Comparison of ENCODE assay signal across 8 cellular contexts in the genomic region with DNA sequence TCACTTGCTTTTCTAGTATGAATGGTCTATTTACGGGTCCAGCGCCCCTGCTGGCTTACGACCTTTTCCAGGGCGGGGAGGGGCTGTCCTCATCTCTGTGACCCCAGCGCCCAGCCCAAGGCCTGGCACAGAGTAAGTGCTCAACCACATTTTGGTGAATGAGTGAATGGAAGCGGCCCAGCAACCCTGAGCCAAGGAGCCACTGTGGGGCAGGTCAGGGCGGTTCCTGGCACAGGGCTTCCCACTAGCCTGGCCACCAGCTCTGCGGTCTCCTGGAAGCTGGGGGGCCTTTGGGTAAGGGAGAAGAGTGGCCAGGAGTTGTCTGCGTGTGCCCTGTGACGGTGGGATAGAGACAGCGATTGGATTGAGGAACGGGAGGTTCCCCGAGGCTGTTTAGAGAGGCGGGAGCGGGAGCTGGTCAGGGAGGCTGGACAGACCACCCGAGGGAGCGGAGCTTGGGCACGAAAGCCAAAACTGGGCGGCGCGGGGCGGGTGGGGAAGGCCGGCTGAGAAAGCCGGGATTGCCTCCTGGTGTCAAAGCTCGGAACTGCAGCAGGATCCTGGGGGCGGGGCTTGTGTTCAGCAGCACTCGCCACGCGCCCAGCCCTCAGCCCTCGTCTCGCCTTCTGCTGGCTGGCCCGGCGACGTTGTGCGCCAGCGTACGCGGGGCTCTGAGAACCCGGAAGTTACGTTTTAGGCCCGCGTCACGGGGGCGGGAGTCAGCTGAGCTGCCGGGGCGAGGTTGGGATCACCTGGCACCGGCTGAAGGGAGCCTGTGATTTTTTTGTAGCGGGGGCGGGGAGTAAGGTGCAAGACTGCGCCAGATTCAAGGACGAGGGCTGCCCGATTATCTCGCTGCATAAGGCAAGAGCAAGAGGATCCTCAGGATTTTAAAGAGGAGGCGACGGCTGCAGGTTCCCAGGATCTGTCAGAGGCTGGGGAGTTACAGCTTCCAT. TPM values are rescaled to one million over a fixed set of nuclear protein-coding genes. Genes with fewer than 3 reads are reported as not detected.
DNase-seq lines count a peak whose midpoint lies in the region; ATAC-seq and TF ChIP-seq lines count a peak whose summit lies in the region.

A gene with protein sequence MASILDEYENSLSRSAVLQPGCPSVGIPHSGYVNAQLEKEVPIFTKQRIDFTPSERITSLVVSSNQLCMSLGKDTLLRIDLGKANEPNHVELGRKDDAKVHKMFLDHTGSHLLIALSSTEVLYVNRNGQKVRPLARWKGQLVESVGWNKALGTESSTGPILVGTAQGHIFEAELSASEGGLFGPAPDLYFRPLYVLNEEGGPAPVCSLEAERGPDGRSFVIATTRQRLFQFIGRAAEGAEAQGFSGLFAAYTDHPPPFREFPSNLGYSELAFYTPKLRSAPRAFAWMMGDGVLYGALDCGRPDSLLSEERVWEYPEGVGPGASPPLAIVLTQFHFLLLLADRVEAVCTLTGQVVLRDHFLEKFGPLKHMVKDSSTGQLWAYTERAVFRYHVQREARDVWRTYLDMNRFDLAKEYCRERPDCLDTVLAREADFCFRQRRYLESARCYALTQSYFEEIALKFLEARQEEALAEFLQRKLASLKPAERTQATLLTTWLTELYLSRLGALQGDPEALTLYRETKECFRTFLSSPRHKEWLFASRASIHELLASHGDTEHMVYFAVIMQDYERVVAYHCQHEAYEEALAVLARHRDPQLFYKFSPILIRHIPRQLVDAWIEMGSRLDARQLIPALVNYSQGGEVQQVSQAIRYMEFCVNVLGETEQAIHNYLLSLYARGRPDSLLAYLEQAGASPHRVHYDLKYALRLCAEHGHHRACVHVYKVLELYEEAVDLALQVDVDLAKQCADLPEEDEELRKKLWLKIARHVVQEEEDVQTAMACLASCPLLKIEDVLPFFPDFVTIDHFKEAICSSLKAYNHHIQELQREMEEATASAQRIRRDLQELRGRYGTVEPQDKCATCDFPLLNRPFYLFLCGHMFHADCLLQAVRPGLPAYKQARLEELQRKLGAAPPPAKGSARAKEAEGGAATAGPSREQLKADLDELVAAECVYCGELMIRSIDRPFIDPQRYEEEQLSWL (plus strand): TSS at position 718 of the 956 bp plus-strand sequence. CDS start 319 bp downstream, outside the sequence.

- peaks cover 40% of the 10 kb centered on the region for H3K36me3 Mint-ChIP-seq in activated T-cell treated with anti-CD3 and anti-CD28 coated beads, Interleukin-2, amount 50 U/mL, for 24 hours (ENCODE audit: low read depth)

- peaks cover 40% of the 10 kb centered on the region for H3K4me1 Mint-ChIP-seq in activated T-cell treated with anti-CD3 and anti-CD28 coated beads, Interleukin-2, amount 50 U/mL, for 24 hours (ENCODE audit: low read depth)

- TF ChIP-seq POLR2A in erythroblast (IDR thresholded peaks at IDR 0.05; ENCODE audit: low read length), result peak; percentile 50

- peak; percentile 81 for DNase-seq in DMS79 treated with DMSO at 0.1 percent for 48 hours (lab: John Stamatoyannopoulos, UW)
- DNase-seq in KG1 (lab: John Stamatoyannopoulos, UW), result peak; percentile 97
- DNase-seq in activated T-cell treated with anti-CD3 and anti-CD28 coated beads, Interleukin-2, amount 50 U/mL, for 24 hours, result peak; percentile 100
- peak; percentile 98 to 99 for DNase-seq in erythroblast (lab: John Stamatoyannopoulos, UW)
- DNase-seq in stimulated activated CD8-positive, alpha-beta memory T cell treated with anti-CD3 and anti-CD28 coated beads, Interleukin-7, amount 100 ng/mL, for 4 hours (ENCODE audit: low read depth in 2 of 2), result peak; percentile 96 to 98

- H3K36me3 ChIP-seq in muscle layer of duodenum (ENCODE audit: control insufficient read depth in 1 of 2, insufficient read depth in 2 of 2, low read length in 2 of 2), result peaks cover 10 to 12% of the 10 kb centered on the region in 2 donors

- no peaks in the 10 kb centered on the region for H3K27me3 ChIP-seq in muscle layer of duodenum (ENCODE audit: low read depth, low read length)

- ATAC-seq in GM21723 (IDR thresholded peaks at IDR 0.05; ENCODE audit: unreplicated experiment), result peak; percentile 86

- peaks cover 10 to 19% of the 10 kb centered on the region in 2 donors for H3K4me1 ChIP-seq in muscle layer of duodenum (ENCODE audit: control insufficient read depth in 1 of 2, insufficient read depth in 2 of 2, low read length in 2 of 2)

- no peaks in the 10 kb centered on the region for H3K9me3 Mint-ChIP-seq in activated T-cell treated with anti-CD3 and anti-CD28 coated beads, Interleukin-2, amount 50 U/mL, for 24 hours

- H3K27ac ChIP-seq in muscle layer of duodenum (ENCODE audit: low read length), result peak within 1 kb of the TSS; percentile 89

- peak within 1 kb of the TSS; percentile 99 for H3K4me3 Mint-ChIP-seq in activated T-cell treated with anti-CD3 and anti-CD28 coated beads, Interleukin-2, amount 50 U/mL, for 24 hours

- peak within 1 kb of the TSS; percentile 88 to 95 for H3K4me3 ChIP-seq in muscle layer of duodenum (ENCODE audit: low read depth in 1 of 2, low read length in 2 of 2)

- peak within 1 kb of the TSS; percentile 97 for H3K27ac Mint-ChIP-seq in activated T-cell treated with anti-CD3 and anti-CD28 coated beads, Interleukin-2, amount 50 U/mL, for 24 hours

- no peaks in the 10 kb centered on the region for H3K9me3 ChIP-seq in muscle layer of duodenum (ENCODE audit: control insufficient read depth in 1 of 2, low read length in 2 of 2)

- no peaks in the 10 kb centered on the region for H3K27me3 Mint-ChIP-seq in activated T-cell treated with anti-CD3 and anti-CD28 coated beads, Interleukin-2, amount 50 U/mL, for 24 hours

TF ChIP-seq in PFSK-1, 5 proteins besides CTCF, POLR2A, EP300 and RAD21:
- TF ChIP-seq POLR2AphosphoS5 (IDR thresholded peaks at IDR 0.05; ENCODE audit: low read depth, low read length) (peak; percentile 77; the same call in 1 of the 2 replicates), TAF1 (IDR thresholded peaks at IDR 0.05; ENCODE audit: borderline replicate concordance, insufficient read depth, low read length) (no peak), SIN3A (IDR thresholded peaks at IDR 0.05; ENCODE audit: borderline replicate concordance, insufficient read depth, low read length) (peak; percentile 93; the same call in 1 of the 2 replicates), FOXP2 (optimal IDR thresholded peaks at IDR 0.05; ENCODE audit: borderline replicate concordance, extremely low read depth, extremely low read length, insufficient read depth) (peak; percentile 93)
- TF ChIP-seq, protein P1, sequence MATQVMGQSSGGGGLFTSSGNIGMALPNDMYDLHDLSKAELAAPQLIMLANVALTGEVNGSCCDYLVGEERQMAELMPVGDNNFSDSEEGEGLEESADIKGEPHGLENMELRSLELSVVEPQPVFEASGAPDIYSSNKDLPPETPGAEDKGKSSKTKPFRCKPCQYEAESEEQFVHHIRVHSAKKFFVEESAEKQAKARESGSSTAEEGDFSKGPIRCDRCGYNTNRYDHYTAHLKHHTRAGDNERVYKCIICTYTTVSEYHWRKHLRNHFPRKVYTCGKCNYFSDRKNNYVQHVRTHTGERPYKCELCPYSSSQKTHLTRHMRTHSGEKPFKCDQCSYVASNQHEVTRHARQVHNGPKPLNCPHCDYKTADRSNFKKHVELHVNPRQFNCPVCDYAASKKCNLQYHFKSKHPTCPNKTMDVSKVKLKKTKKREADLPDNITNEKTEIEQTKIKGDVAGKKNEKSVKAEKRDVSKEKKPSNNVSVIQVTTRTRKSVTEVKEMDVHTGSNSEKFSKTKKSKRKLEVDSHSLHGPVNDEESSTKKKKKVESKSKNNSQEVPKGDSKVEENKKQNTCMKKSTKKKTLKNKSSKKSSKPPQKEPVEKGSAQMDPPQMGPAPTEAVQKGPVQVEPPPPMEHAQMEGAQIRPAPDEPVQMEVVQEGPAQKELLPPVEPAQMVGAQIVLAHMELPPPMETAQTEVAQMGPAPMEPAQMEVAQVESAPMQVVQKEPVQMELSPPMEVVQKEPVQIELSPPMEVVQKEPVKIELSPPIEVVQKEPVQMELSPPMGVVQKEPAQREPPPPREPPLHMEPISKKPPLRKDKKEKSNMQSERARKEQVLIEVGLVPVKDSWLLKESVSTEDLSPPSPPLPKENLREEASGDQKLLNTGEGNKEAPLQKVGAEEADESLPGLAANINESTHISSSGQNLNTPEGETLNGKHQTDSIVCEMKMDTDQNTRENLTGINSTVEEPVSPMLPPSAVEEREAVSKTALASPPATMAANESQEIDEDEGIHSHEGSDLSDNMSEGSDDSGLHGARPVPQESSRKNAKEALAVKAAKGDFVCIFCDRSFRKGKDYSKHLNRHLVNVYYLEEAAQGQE (IDR thresholded peaks at IDR 0.05; ENCODE audit: insufficient read depth in 1 of 2, low read depth in 2 of 2, low read length in 2 of 2), result no peak

RNA-seq across cellular contexts. Expression of the gene that starts here (rescaled TPM):
- polyA plus RNA-seq in PFSK-1 (2012; ENCODE audit: insufficient read length, low read depth), result 32.1 TPM

Comparison
In these comparisons a context has a peak if more than half of its experiments do, and no peak if none do; other contexts are left out.
1. Peak in every context shown above with its lines: DNase-seq, ATAC-seq, H3K4me3 ChIP-seq and H3K27ac ChIP-seq.